Comparison of ENCODE assay signal across 11 cellular contexts in the genomic region with DNA sequence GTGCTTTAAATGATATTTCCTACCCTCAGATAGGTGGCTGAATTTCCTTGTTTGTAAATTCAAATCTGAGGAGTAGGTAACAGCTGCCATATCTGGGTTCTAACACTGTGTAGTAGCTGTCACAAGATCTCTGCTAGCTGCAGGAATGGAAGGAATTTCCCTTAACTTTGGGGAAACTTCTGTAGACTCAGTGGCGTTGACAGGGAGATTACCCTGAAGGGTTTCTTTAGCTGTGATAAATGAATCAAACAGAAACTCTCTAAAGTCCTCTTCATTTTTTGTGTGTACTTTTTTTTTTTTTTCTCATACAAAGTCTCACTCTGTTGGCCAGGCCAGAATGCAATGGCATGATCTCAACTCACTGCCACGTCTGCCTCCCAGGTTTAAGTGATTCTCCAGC. TPM values are rescaled to one million over a fixed set of nuclear protein-coding genes. Genes with fewer than 3 reads are reported as not detected.
DNase-seq lines count a peak whose midpoint lies in the region; ATAC-seq and TF ChIP-seq lines count a peak whose summit lies in the region.
"Had no signal": no experiment of that assay in that cellular context is flagged by ENCODE, and none has a peak within 500 bp of the region (broad histone marks: within the 10 kb centered on the region; RNA-seq: fewer than 3 reads in every experiment).

No MANE protein-coding gene starts in this region.

- TF ChIP-seq RAD21 in SK-N-SH (IDR thresholded peaks at IDR 0.05; ENCODE audit: low read length): no peak

- ATAC-seq in GM18498 (IDR thresholded peaks at IDR 0.05; ENCODE audit: unreplicated experiment): peak; percentile 34
- no peak for ATAC-seq in GM19397 (IDR thresholded peaks at IDR 0.05; ENCODE audit: unreplicated experiment)
- no peak for ATAC-seq in omental fat pad (ENCODE audit: low FRiP score)
- ATAC-seq: left ventricle myocardium superior, right lobe of liver, T-helper 17 cell had no signal

- H3K36me3 Mint-ChIP-seq in mesothelial cell of epicardium: peaks cover 7% of the 10 kb centered on the region

- H3K9ac ChIP-seq in GM23248: peak overlapping the region; percentile 49
- H3K9ac ChIP-seq in SK-N-SH: peak overlapping the region; percentile 2; the same call in 1 of the 2 replicates

- peaks cover 11% of the 10 kb centered on the region for H3K9me3 Mint-ChIP-seq in mesothelial cell of epicardium

- H4K20me1 ChIP-seq in GM23248 (ENCODE audit: insufficient read depth): no peaks in the 10 kb centered on the region
- no peaks in the 10 kb centered on the region for H4K20me1 ChIP-seq in SK-N-SH (ENCODE audit: insufficient read depth)

- DNase-seq in GM23248 (peak; percentile 34), SK-N-SH (no peak), mesothelial cell of epicardium (ENCODE audit: low spot score in 2 of 2, unreplicated experiment in 2 of 2) (no peak), omental fat pad (ENCODE audit: low spot score) (no peak), COLO829 (ENCODE audit: low spot score) (no peak), NCI-H2107 (lab: John Stamatoyannopoulos, UW) (no peak)
- DNase-seq: left ventricle myocardium superior, right lobe of liver, T-helper 17 cell had no signal

- peak overlapping the region; percentile 75 for H3K27ac ChIP-seq in GM23248
- peak overlapping the region in 1 of 2 experiments; percentile 39; a peak in 1 of 4 replicates for H3K27ac ChIP-seq in SK-N-SH (ENCODE audit: low read depth in 2 of 2, low read length in 1 of 2)
- H3K27ac ChIP-seq: right lobe of liver had no signal

- no peak overlapping the region for H3K4me3 Mint-ChIP-seq in mesothelial cell of epicardium
- H3K4me3 Mint-ChIP-seq: T-helper 17 cell had no signal

- CTCF ChIA-PET in SK-N-SH (lab: Yijun Ruan, JAX): interaction anchor here (0.6 to 1.6 kb wide), 2 partner anchors 26 to 27 kb away, joined by 3 to 4 read pairs; no protein-coding TSS in a partner anchor

- no peaks in the 10 kb centered on the region for H3K27me3 Mint-ChIP-seq in mesothelial cell of epicardium (ENCODE audit: low read depth)
- H3K27me3 Mint-ChIP-seq: T-helper 17 cell had no signal

- H3K27ac Mint-ChIP-seq in mesothelial cell of epicardium: peak overlapping the region; percentile 83

- no peaks in the 10 kb centered on the region for H3K79me2 ChIP-seq in GM23248 (ENCODE audit: insufficient read depth)
- no peaks in the 10 kb centered on the region for H3K79me2 ChIP-seq in SK-N-SH (ENCODE audit: insufficient read depth)

- no peaks in the 10 kb centered on the region for H3K36me3 ChIP-seq in GM23248 (ENCODE audit: low read depth)
- H3K36me3 ChIP-seq in SK-N-SH (replicated peaks in 1 of 2; ENCODE audit: control insufficient read depth in 1 of 2, insufficient read depth in 2 of 2, low read length in 1 of 2): no peaks in the 10 kb centered on the region
- H3K36me3 ChIP-seq: right lobe of liver had no signal

- no peaks in the 10 kb centered on the region for H3K9me3 ChIP-seq in GM23248 (ENCODE audit: low read depth)
- H3K9me3 ChIP-seq in SK-N-SH: no peaks in the 10 kb centered on the region
- H3K9me3 ChIP-seq: right lobe of liver had no signal

- H3K4me1 Mint-ChIP-seq in mesothelial cell of epicardium: peaks cover 32% of the 10 kb centered on the region

- peak overlapping the region; percentile 53; the same call in 1 of the 2 replicates for H2AFZ ChIP-seq in GM23248
- H2AFZ ChIP-seq in SK-N-SH (ENCODE audit: low read depth): peak overlapping the region; percentile 39; the same call in 1 of the 2 replicates

- H3K27me3 ChIP-seq in GM23248 (replicated peaks; ENCODE audit: insufficient read depth) (no peaks in the 10 kb centered on the region), SK-N-SH (ENCODE audit: insufficient read depth) (no peaks in the 10 kb centered on the region)
- H3K27me3 ChIP-seq: right lobe of liver had no signal

- in situ Hi-C loops in GM23248 (cut with MboI): no loop called here

- H3K4me2 ChIP-seq in GM23248 (ENCODE audit: unreplicated experiment): peak overlapping the region; percentile 62
- 0 out of 2 replicates have a peak overlapping the region, but pooled peaks have one; percentile 4 for H3K4me2 ChIP-seq in SK-N-SH

- H3F3A ChIP-seq in GM23248 (ENCODE audit: insufficient read depth) (peaks cover 28% of the 10 kb centered on the region), SK-N-SH (replicated peaks; ENCODE audit: insufficient read depth) (peaks cover 7% of the 10 kb centered on the region)

- TF ChIP-seq EP300 in SK-N-SH (IDR thresholded peaks at IDR 0.05; ENCODE audit: borderline replicate concordance in 1 of 2, low read depth in 1 of 2, low read length in 1 of 2): no peak

- H3K9me2 ChIP-seq in GM23248 (ENCODE audit: insufficient read depth) (no peaks in the 10 kb centered on the region), SK-N-SH (no peaks in the 10 kb centered on the region)

- TF ChIP-seq CTCF in SK-N-SH (IDR thresholded peaks at IDR 0.05) (no peak), mesothelial cell of epicardium (IDR thresholded peaks at IDR 0.05; ENCODE audit: unreplicated experiment) (no peak), omental fat pad (IDR thresholded peaks at IDR 0.05) (no peak)

- POLR2A ChIA-PET in SK-N-SH (lab: Yijun Ruan, JAX): no interaction called here

- H3K4me1 ChIP-seq in GM23248 (ENCODE audit: insufficient read depth): peaks cover 27% of the 10 kb centered on the region
- peaks cover 0 to 7% of the 10 kb centered on the region in 2 experiments; a peak in 2 of 4 replicates for H3K4me1 ChIP-seq in SK-N-SH (ENCODE audit: control insufficient read depth in 1 of 2, insufficient read depth in 2 of 2, low read depth in 1 of 2, low read length in 1 of 2)
- H3K4me1 ChIP-seq: right lobe of liver had no signal

- H3K4me3 ChIP-seq in GM23248 (peak overlapping the region; percentile 28; the same call in 1 of the 2 replicates), SK-N-SH (ENCODE audit: low read depth in 2 of 2, low read length in 1 of 2) (no peak overlapping the region)
- H3K4me3 ChIP-seq: right lobe of liver had no signal

- 54 to 67% methylated on average over 2 of the region's 2 CpGs for WGBS in GM23248 (ENCODE audit: low coverage in 1 of 2, low lambda C conversion rate in 2 of 2, missing lambda C conversion rate in 2 of 2), 2 experiments
- WGBS in SK-N-SH (ENCODE audit: low lambda C conversion rate): 87% methylated on average over 2 of the region's 2 CpGs

TF ChIP-seq in SK-N-SH, 30 proteins besides CTCF, POLR2A, EP300 and RAD21:
- TF ChIP-seq YY1 (IDR thresholded peaks at IDR 0.05; ENCODE audit: low read depth) (no peak), MEF2A (IDR thresholded peaks at IDR 0.05; ENCODE audit: borderline replicate concordance, low read depth) (no peak), MXI1 (IDR thresholded peaks at IDR 0.05; ENCODE audit: low read depth, low read length) (no peak)
- TF ChIP-seq, protein P1, sequence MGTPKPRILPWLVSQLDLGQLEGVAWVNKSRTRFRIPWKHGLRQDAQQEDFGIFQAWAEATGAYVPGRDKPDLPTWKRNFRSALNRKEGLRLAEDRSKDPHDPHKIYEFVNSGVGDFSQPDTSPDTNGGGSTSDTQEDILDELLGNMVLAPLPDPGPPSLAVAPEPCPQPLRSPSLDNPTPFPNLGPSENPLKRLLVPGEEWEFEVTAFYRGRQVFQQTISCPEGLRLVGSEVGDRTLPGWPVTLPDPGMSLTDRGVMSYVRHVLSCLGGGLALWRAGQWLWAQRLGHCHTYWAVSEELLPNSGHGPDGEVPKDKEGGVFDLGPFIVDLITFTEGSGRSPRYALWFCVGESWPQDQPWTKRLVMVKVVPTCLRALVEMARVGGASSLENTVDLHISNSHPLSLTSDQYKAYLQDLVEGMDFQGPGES (IDR thresholded peaks at IDR 0.05; ENCODE audit: low read depth, low read length): no peak
- TF ChIP-seq, protein P2, sequence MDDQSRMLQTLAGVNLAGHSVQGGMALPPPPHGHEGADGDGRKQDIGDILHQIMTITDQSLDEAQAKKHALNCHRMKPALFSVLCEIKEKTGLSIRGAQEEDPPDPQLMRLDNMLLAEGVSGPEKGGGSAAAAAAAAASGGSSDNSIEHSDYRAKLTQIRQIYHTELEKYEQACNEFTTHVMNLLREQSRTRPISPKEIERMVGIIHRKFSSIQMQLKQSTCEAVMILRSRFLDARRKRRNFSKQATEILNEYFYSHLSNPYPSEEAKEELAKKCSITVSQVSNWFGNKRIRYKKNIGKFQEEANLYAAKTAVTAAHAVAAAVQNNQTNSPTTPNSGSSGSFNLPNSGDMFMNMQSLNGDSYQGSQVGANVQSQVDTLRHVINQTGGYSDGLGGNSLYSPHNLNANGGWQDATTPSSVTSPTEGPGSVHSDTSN (IDR thresholded peaks at IDR 0.05): 0 out of 2 replicates have a peak, but pooled peaks have one; percentile 20

RNA-seq across cellular contexts. Expression of a gene that starts 5.3 kb away (rescaled TPM):
- total RNA-seq in GM23248 (2014; rRNA removed; shearing (Covaris generic)): 1.5 and 9.4 TPM in 2 replicates
- polyA plus RNA-seq in GM23248 (2016; fragmentation: Nextera tagmentation; extraction: Ambion mirVana): 2.5 and 3.4 TPM in 2 replicates
- 0.02 TPM in 1 of 2 replicates, not detected in the other for polyA plus RNA-seq in SK-N-SH (2012; rRNA removed)
- polyA plus RNA-seq in SK-N-SH (2012; cell fraction: cytosol; rRNA removed): 0.01 and 0.04 TPM in 2 replicates
- 0.02 TPM in 1 of 2 replicates, not detected in the other for polyA plus RNA-seq in SK-N-SH (2012; cell fraction: nucleus; rRNA removed)
- total RNA-seq in mesothelial cell of epicardium: 37.3 to 44.0 TPM (median 42.7 TPM) in 3 replicates
- total RNA-seq in omental fat pad: 10 to 100 TPM in 3 of 4 donors, 1 to 10 TPM in 1; 8.3 to 31.8 (median 10.9) TPM

RNA-seq across cellular contexts. Expression of a gene that starts 26.0 kb away (rescaled TPM):
- total RNA-seq in GM23248 (2014; rRNA removed; shearing (Covaris generic)): 9.2 and 25.9 TPM in 2 replicates
- polyA plus RNA-seq in GM23248 (2016; fragmentation: Nextera tagmentation; extraction: Ambion mirVana) (70.5 and 71.1 TPM in 2 replicates), SK-N-SH (2012; rRNA removed) (13.6 and 18.4 TPM in 2 replicates)
- 17.4 and 17.6 TPM in 2 replicates for polyA plus RNA-seq in SK-N-SH (2012; cell fraction: cytosol; rRNA removed)
- 6.2 and 6.7 TPM in 2 replicates for polyA plus RNA-seq in SK-N-SH (2012; cell fraction: nucleus; rRNA removed)
- total RNA-seq in mesothelial cell of epicardium (31.6 to 35.9 TPM (median 32.5 TPM) in 3 replicates), omental fat pad (10 to 100 TPM in 3 of 4 donors, 1 to 10 TPM in 1; 5.5 to 12.1 (median 10.9) TPM)
